ENCODE assay signal across 8 cellular contexts in the genomic region with DNA sequence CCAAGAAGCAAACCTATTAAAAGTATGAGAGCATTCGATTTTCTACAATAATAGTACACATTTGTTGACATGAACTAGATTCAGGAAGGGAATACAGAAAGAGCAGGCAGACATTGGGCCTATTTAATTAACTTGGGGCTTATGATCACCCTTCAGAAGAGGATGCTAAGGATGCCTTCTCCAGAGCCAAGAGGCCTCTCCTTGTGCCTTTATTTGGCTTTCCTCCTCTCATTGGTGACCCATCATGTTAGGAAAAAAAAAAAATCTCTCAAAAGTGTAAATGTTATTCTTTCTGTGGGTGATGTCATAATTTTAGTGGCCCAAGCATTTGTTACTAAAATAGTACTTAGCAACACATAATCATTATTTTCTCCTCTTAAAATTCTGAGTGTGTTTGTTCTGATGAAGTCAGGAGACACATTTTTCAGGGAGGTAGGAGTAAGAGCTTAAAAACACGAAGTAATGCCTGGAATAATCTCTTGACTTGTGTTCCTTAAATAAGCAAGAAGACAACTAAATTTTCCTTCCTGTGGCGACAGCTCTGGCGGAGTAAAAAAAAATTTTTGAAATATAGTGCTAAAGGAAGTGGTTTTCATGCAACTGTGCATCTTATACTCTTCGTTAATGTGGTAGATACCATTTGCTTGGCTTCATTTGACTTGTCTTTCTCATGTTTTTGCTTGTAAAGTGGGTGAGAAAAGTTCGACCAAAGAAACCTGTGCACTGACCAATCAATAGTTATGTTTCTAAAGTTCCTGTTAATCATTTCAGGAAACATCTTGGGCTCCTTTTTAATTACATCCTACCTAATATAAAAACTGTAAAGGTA. TPM values are rescaled to one million over a fixed set of nuclear protein-coding genes. Genes with fewer than 3 reads are reported as not detected.
DNase-seq lines count a peak whose midpoint lies in the region; ATAC-seq and TF ChIP-seq lines count a peak whose summit lies in the region.

No MANE protein-coding gene starts in this region.

- POLR2A ChIA-PET in activated CD4-positive, alpha-beta memory T cell treated with anti-CD3 and anti-CD28 coated beads, Interleukin-2, amount 10 ng/mL, durations not matched to agents 7 days and 5 days (lab: Charles Lee), result interaction anchor here (0.7 to 11.9 kb wide), 12 partner anchors 12 to 989 kb away, joined by 3 to 229 read pairs (median 4); a partner anchor contains a TSS

- intact Hi-C loops in Right ventricle myocardium superior (cut with DNase I) (no loop called here), left ventricle myocardium superior (cut with micrococcal nuclease) (no loop called here), gastrocnemius medialis (cut with DNase I; ENCODE audit: low total_unique reads) (loop anchor here (5.0 to 10.0 kb wide), 3 partner anchors 35 to 297 kb away; no protein-coding TSS in a partner anchor), posterior vena cava (cut with DNase I) (no loop called here)

- no peaks in the 10 kb centered on the region for H3K9me3 ChIP-seq in gastrocnemius medialis

- peaks cover 15 to 23% of the 10 kb centered on the region in 2 donors for H3K4me1 ChIP-seq in gastrocnemius medialis

- no peaks in the 10 kb centered on the region for H3K27me3 Mint-ChIP-seq in activated CD4-positive, alpha-beta memory T cell treated with anti-CD3 and anti-CD28 coated beads, Interleukin-2, amount 10 ng/mL, durations not matched to agents 7 days and 5 days

- peak; percentile 42 for ATAC-seq in Right ventricle myocardium superior (ENCODE audit: poor library complexity)
- ATAC-seq in left ventricle myocardium superior, result no peak
- peak; percentile 62 for ATAC-seq in HG02981 (IDR thresholded peaks at IDR 0.05; ENCODE audit: unreplicated experiment)
- ATAC-seq in gastrocnemius medialis, result no peak

- H3K27ac ChIP-seq in gastrocnemius medialis, result peak overlapping the region; percentile 76 to 88 (median 80)

- H3K4me3 ChIP-seq in gastrocnemius medialis, result no peak overlapping the region

- H3K4me3 Mint-ChIP-seq in activated CD4-positive, alpha-beta memory T cell treated with anti-CD3 and anti-CD28 coated beads, Interleukin-2, amount 10 ng/mL, durations not matched to agents 7 days and 5 days, result peak overlapping the region; percentile 58

- TF ChIP-seq CTCF in gastrocnemius medialis (IDR thresholded peaks at IDR 0.05 in 4 of 5, conservative IDR thresholded peaks at IDR 0.05 in 1 of 5), result no peak

- CTCF ChIA-PET in activated CD4-positive, alpha-beta memory T cell treated with anti-CD3 and anti-CD28 coated beads, Interleukin-2, amount 10 ng/mL, durations not matched to agents 7 days and 5 days (lab: Charles Lee), result interaction anchor here (0.8 to 3.9 kb wide), 6 partner anchors 10 to 74 kb away, joined by 3 to 22 read pairs (median 4); a partner anchor contains a TSS

- DNase-seq in Right ventricle myocardium superior (no peak), left ventricle myocardium superior (no peak), gastrocnemius medialis (no peak), posterior vena cava (ENCODE audit: low spot score) (no peak), cerebellum (ENCODE audit: low spot score) (no peak)
- no peak for DNase-seq in activated CD4-positive, alpha-beta memory T cell treated with anti-CD3 and anti-CD28 coated beads, Interleukin-2, amount 10 ng/mL, durations not matched to agents 7 days and 5 days
- DNase-seq in activated CD4-positive, alpha-beta T cell treated with anti-CD3 and anti-CD28 coated beads for 4 hours, result no peak

- H3K9me3 Mint-ChIP-seq in activated CD4-positive, alpha-beta memory T cell treated with anti-CD3 and anti-CD28 coated beads, Interleukin-2, amount 10 ng/mL, durations not matched to agents 7 days and 5 days, result peaks cover 3% of the 10 kb centered on the region

- in situ Hi-C loops in gastrocnemius medialis (cut with MboI; ENCODE audit: low sequenced_read_pairs in 4 of 4), result loop anchor here in 1 of 4 donors (25.0 kb wide), 1 partner anchor 180 kb away; no protein-coding TSS in a partner anchor

- peak overlapping the region; percentile 91 for H3K27ac Mint-ChIP-seq in activated CD4-positive, alpha-beta memory T cell treated with anti-CD3 and anti-CD28 coated beads, Interleukin-2, amount 10 ng/mL, durations not matched to agents 7 days and 5 days

- TF ChIP-seq POLR2A in gastrocnemius medialis (IDR thresholded peaks at IDR 0.05), result no peak

- H3K36me3 Mint-ChIP-seq in activated CD4-positive, alpha-beta memory T cell treated with anti-CD3 and anti-CD28 coated beads, Interleukin-2, amount 10 ng/mL, durations not matched to agents 7 days and 5 days (ENCODE audit: low read depth), result peaks cover 47% of the 10 kb centered on the region

- H3K4me1 Mint-ChIP-seq in activated CD4-positive, alpha-beta memory T cell treated with anti-CD3 and anti-CD28 coated beads, Interleukin-2, amount 10 ng/mL, durations not matched to agents 7 days and 5 days, result peaks cover 85% of the 10 kb centered on the region

- H3K36me3 ChIP-seq in gastrocnemius medialis, result no peaks in the 10 kb centered on the region

- H3K27me3 ChIP-seq in gastrocnemius medialis, result no peaks in the 10 kb centered on the region

RNA-seq across cellular contexts. Expression of a gene that starts 11.3 kb away (rescaled TPM):
- total RNA-seq in Right ventricle myocardium superior, result 182 TPM
- total RNA-seq in left ventricle myocardium superior, result 172 TPM
- total RNA-seq in activated CD4-positive, alpha-beta memory T cell treated with anti-CD3 and anti-CD28 coated beads, Interleukin-2, amount 10 ng/mL, durations not matched to agents 7 days and 5 days, result 100 to 1,000 TPM; 289 to 305 TPM
- total RNA-seq in gastrocnemius medialis, result 100 to 1,000 TPM; 519 to 597 (median 557) TPM
- total RNA-seq in posterior vena cava, result 100 to 1,000 TPM; 393 to 453 TPM
- total RNA-seq in cerebellum, result 69.0 TPM

Comparison
In these comparisons a context has a peak if more than half of its experiments do, and no peak if none do; other contexts are left out.
1. ATAC-seq: peak in Right ventricle myocardium superior (single experiment) and HG02981 (single experiment); none in left ventricle myocardium superior (single experiment) and gastrocnemius medialis (0 of 2).